10 cellular contexts compared by ENCODE assay signal in the genomic region with DNA sequence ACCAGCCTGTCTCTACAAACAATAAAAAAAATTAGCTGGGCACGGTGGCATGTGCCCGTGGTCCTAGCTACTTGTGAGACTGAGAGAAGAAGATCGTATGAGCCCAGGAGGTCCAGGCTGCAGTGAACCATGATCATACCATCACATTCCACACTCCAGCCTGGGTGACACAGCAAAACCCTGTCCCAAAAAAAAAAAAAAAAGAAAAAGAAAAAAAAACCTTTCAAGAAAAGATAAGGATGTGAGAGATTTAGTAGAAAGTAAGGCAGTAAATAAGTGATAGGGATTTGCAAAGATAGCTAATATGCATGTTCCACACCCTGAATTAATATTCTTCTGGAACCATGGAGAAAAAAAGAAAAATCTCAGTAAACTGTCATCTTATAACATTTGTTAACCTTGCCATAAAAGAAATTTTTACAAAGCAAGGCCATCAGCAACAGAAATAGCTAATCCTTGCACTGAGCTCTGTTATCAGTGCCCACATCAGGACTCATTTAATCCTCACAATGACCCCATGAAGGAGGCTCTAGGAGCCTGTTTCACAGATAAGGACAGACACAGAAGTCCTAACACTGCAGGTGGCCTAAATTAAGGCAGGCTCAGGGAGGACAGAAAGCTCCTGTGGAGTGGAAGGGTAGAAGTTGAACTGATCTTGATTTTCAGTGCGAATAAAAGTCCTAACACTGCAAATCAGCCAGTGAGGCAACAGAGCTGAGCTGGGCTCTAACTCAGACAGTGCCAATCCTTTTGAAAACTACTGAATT. TPM values are rescaled to one million over a fixed set of nuclear protein-coding genes. Genes with fewer than 3 reads are reported as not detected.
A peak's percentile ranks its signal among the peaks of the same experiment; 100 is the strongest.
DNase-seq lines count a peak whose midpoint lies in the region; ATAC-seq lines count a peak whose summit lies in the region.
"Had no signal": no experiment of that assay in that cellular context is flagged by ENCODE, and none has a peak within 500 bp of the region (broad histone marks: within the 10 kb centered on the region; RNA-seq: fewer than 3 reads in every experiment).

No MANE protein-coding gene starts in this region.

- intact Hi-C loops in CD4-positive, alpha-beta memory T cell (cut with micrococcal nuclease), result loop anchor here (10.0 kb wide), 1 partner anchor 58 kb away; no protein-coding TSS in a partner anchor

- ATAC-seq in naive thymus-derived CD8-positive, alpha-beta T cell, result peak in 1 of 2 donors; percentile 22
- ATAC-seq in GM19395 (IDR thresholded peaks at IDR 0.05; ENCODE audit: unreplicated experiment), result no peak
- ATAC-seq: stimulated activated naive CD8-positive, alpha-beta T cell treated with anti-CD3 and anti-CD28 coated beads, Interleukin-15, amount 100 ng/mL, for 72 hours had no signal

- peaks cover 16 to 33% of the 10 kb centered on the region in 2 donors for H3K36me3 Mint-ChIP-seq in CD4-positive, alpha-beta memory T cell
- H3K36me3 Mint-ChIP-seq in IgD-negative memory B cell, result peaks cover 7% of the 10 kb centered on the region
- peaks cover 0 to 38% (median 7%) of the 10 kb centered on the region in 3 donors for H3K36me3 Mint-ChIP-seq in naive thymus-derived CD8-positive, alpha-beta T cell

- H3K27me3 ChIP-seq in CD4-positive, alpha-beta memory T cell (ENCODE audit: insufficient read depth, low read length), result no peaks in the 10 kb centered on the region
- H3K27me3 ChIP-seq: dorsolateral prefrontal cortex had no signal

- H3K36me3 ChIP-seq in CD4-positive, alpha-beta memory T cell (ENCODE audit: insufficient read depth, low read length), result peaks cover 5% of the 10 kb centered on the region

- POLR2A ChIA-PET in CD4-positive, alpha-beta memory T cell (lab: Charles Lee; ENCODE audit: partially characterized antibody), result interaction anchor here (0.7 to 1.4 kb wide), 3 partner anchors 8 to 103 kb away, joined by 3 to 6 read pairs (median 3); no protein-coding TSS in a partner anchor
- POLR2A ChIA-PET in naive thymus-derived CD8-positive, alpha-beta T cell (lab: Charles Lee), result interaction anchor here (0.7 to 1.2 kb wide), 2 partner anchors 157 to 476 kb away, joined by 3 to 4 read pairs; no protein-coding TSS in a partner anchor

- CTCF ChIA-PET in CD4-positive, alpha-beta memory T cell (lab: Charles Lee; ENCODE audit: partially characterized antibody), result interaction anchor here (0.7 to 1.3 kb wide), 5 partner anchors 11 to 253 kb away, joined by 3 to 4 read pairs (median 3); no protein-coding TSS in a partner anchor

- H3K27ac Mint-ChIP-seq in CD4-positive, alpha-beta memory T cell, result peak overlapping the region in 6 of 7 donors; percentile 27 to 91 (median 66)
- H3K27ac Mint-ChIP-seq in IgD-negative memory B cell, result peak overlapping the region; percentile 31 to 67 (median 59)
- peak overlapping the region in 6 of 10 donors; percentile 22 to 66 (median 49) for H3K27ac Mint-ChIP-seq in naive thymus-derived CD8-positive, alpha-beta T cell

- H3K27me3 Mint-ChIP-seq in CD4-positive, alpha-beta memory T cell, result no peaks in the 10 kb centered on the region
- H3K27me3 Mint-ChIP-seq in IgD-negative memory B cell, result no peaks in the 10 kb centered on the region
- no peaks in the 10 kb centered on the region for H3K27me3 Mint-ChIP-seq in naive thymus-derived CD8-positive, alpha-beta T cell
- H3K27me3 Mint-ChIP-seq: stimulated activated naive CD8-positive, alpha-beta T cell treated with anti-CD3 and anti-CD28 coated beads, Interleukin-15, amount 100 ng/mL, for 72 hours had no signal

- H3K9me3 ChIP-seq in CD4-positive, alpha-beta memory T cell (ENCODE audit: control insufficient read depth in 1 of 2, low read length in 2 of 2), result no peaks in the 10 kb centered on the region

- peak overlapping the region in 7 of 8 donors; percentile 17 to 67 (median 50) for H3K4me3 Mint-ChIP-seq in CD4-positive, alpha-beta memory T cell
- H3K4me3 Mint-ChIP-seq in IgD-negative memory B cell, result peak overlapping the region in 3 of 4 donors; percentile 39 to 77 (median 71)
- peak overlapping the region in 7 of 10 donors; percentile 18 to 75 (median 58) for H3K4me3 Mint-ChIP-seq in naive thymus-derived CD8-positive, alpha-beta T cell
- H3K4me3 Mint-ChIP-seq: stimulated activated naive CD8-positive, alpha-beta T cell treated with anti-CD3 and anti-CD28 coated beads, Interleukin-15, amount 100 ng/mL, for 72 hours had no signal

- H3K4me3 ChIP-seq in CD4-positive, alpha-beta memory T cell (ENCODE audit: low read length in 2 of 2), result no peak overlapping the region
- H3K4me3 ChIP-seq: dorsolateral prefrontal cortex had no signal

- no peak for DNase-seq in CD4-positive, alpha-beta memory T cell
- DNase-seq in astrocyte of the hippocampus (ENCODE audit: low read depth, low spot score) (peak; percentile 34), mucosa of gallbladder (ENCODE audit: low spot score) (no peak), RPMI8226 (no peak)
- DNase-seq in naive thymus-derived CD8-positive, alpha-beta T cell, result no peak
- DNase-seq in stimulated activated CD4-positive, alpha-beta T cell treated with anti-CD3 and anti-CD28 coated beads, Interleukin-12 subunit alpha, Interleukin-12 subunit beta, amount 100 ng/mL, for 4 hours, result no peak
- DNase-seq: dorsolateral prefrontal cortex; stimulated activated naive CD8-positive, alpha-beta T cell treated with anti-CD3 and anti-CD28 coated beads, Interleukin-15, amount 100 ng/mL, for 72 hours had no signal

- peaks cover 93% of the 10 kb centered on the region for H3K4me1 ChIP-seq in CD4-positive, alpha-beta memory T cell (ENCODE audit: insufficient read depth, low read length)

- H3K4me1 Mint-ChIP-seq in CD4-positive, alpha-beta memory T cell, result peaks cover 51 to 86% (median 69%) of the 10 kb centered on the region in 4 donors
- H3K4me1 Mint-ChIP-seq in IgD-negative memory B cell, result peaks cover 55 to 59% (median 57%) of the 10 kb centered on the region in 3 donors
- H3K4me1 Mint-ChIP-seq in naive thymus-derived CD8-positive, alpha-beta T cell, result peaks cover 35 to 86% (median 74%) of the 10 kb centered on the region in 4 donors

- no peak overlapping the region for H3K27ac ChIP-seq in CD4-positive, alpha-beta memory T cell (ENCODE audit: low read depth, low read length)

- H3K9me3 Mint-ChIP-seq in CD4-positive, alpha-beta memory T cell, result peaks cover 0 to 2% (median 0%) of the 10 kb centered on the region in 8 donors
- no peaks in the 10 kb centered on the region for H3K9me3 Mint-ChIP-seq in IgD-negative memory B cell
- H3K9me3 Mint-ChIP-seq in naive thymus-derived CD8-positive, alpha-beta T cell, result no peaks in the 10 kb centered on the region
- H3K9me3 Mint-ChIP-seq: stimulated activated naive CD8-positive, alpha-beta T cell treated with anti-CD3 and anti-CD28 coated beads, Interleukin-15, amount 100 ng/mL, for 72 hours had no signal

RNA-seq across cellular contexts. Expression of gene GNB1, which starts 7.6 kb away (rescaled TPM):
- total RNA-seq in CD4-positive, alpha-beta memory T cell, result 100 to 1,000 TPM; 257 to 276 TPM
- polyA plus RNA-seq in CD4-positive, alpha-beta memory T cell, result 100 to 1,000 TPM in 1 of 2 donors, 10 to 100 TPM in 1; 70.9 to 137 TPM
- polyA plus RNA-seq in IgD-negative memory B cell, result 40.0 TPM
- total RNA-seq in naive thymus-derived CD8-positive, alpha-beta T cell, result 100 to 1,000 TPM; 231 to 232 TPM
- polyA plus RNA-seq in naive thymus-derived CD8-positive, alpha-beta T cell, result 100 to 1,000 TPM in 2 of 3 donors, 10 to 100 TPM in 1; 45.9 to 107 (median 105) TPM
- total RNA-seq in mucosa of gallbladder, result 338 TPM

RNA-seq across cellular contexts. Expression of gene CALML6, which starts 31.8 kb away (rescaled TPM):
- total RNA-seq in CD4-positive, alpha-beta memory T cell, result under 1 TPM; 0.44 to 0.78 TPM
- not detected for polyA plus RNA-seq in CD4-positive, alpha-beta memory T cell
- not detected for polyA plus RNA-seq in IgD-negative memory B cell
- total RNA-seq in naive thymus-derived CD8-positive, alpha-beta T cell, result 1 to 10 TPM; 1.4 to 1.6 TPM
- not detected for polyA plus RNA-seq in naive thymus-derived CD8-positive, alpha-beta T cell
- 0.32 TPM for total RNA-seq in mucosa of gallbladder

RNA-seq across cellular contexts. Expression of gene TMEM52, which starts 35.8 kb away (rescaled TPM):
- under 1 TPM in 1 of 2 experiments, not detected in 1; 0.55 TPM for total RNA-seq in CD4-positive, alpha-beta memory T cell
- polyA plus RNA-seq in CD4-positive, alpha-beta memory T cell, result not detected
- polyA plus RNA-seq in IgD-negative memory B cell, result not detected
- 1 to 10 TPM in 1 of 2 experiments, not detected in 1; 1.0 TPM for total RNA-seq in naive thymus-derived CD8-positive, alpha-beta T cell
- under 1 TPM in 2 of 3 donors, not detected in 1; 0.20 to 0.53 TPM for polyA plus RNA-seq in naive thymus-derived CD8-positive, alpha-beta T cell
- 2.4 TPM for total RNA-seq in mucosa of gallbladder
